In the genomic region with DNA sequence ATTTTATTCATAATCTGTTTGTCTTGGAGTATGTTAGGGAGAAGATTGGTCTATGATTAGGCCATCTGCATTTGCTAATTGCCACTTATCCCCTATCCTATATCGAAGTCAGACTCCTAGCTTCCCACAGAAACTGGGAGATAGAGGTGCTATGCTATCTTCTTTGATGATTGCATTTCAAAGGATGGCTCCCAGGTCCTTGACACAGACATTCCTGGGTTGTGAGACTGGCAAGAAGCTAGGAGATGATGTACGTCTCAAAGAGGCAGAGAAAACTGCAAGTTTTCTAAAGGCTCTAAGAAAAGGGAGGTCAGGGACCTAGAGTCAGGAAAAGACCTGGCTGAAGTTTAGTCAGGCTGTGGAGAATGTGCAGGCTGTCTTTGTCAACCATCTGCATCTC, we compare ENCODE assay signal across 16 cellular contexts.
DNase-seq lines count a peak whose midpoint lies in the region; ATAC-seq, FAIRE-seq and TF ChIP-seq lines count a peak whose summit lies in the region.
"Had no signal": no experiment of that assay in that cellular context is flagged by ENCODE, and none has a peak within 500 bp of the region (broad histone marks: within the 10 kb centered on the region; RNA-seq: fewer than 3 reads in every experiment).

No MANE protein-coding gene starts in this region.

- H3K9me3 ChIP-seq in endodermal cell (ENCODE audit: control insufficient read depth, low read length) (no peaks in the 10 kb centered on the region), neuronal stem cell (replicated peaks in 1 of 2; ENCODE audit: control insufficient read depth in 2 of 2, insufficient read depth in 1 of 2, low read depth in 1 of 2, low read length in 2 of 2) (no peaks in the 10 kb centered on the region), kidney (ENCODE audit: control insufficient read depth in 1 of 2, low read length in 2 of 2) (no peaks in the 10 kb centered on the region)

- H3K9me2 ChIP-seq in GM23338 (ENCODE audit: insufficient read depth): no peaks in the 10 kb centered on the region

- DNase-seq in GM23338 (ENCODE audit: low spot score) (no peak), NCI-H69 (lab: John Stamatoyannopoulos, UW) (peak; percentile 8), endodermal cell (peak; percentile 47), neuronal stem cell (ENCODE audit: low spot score) (no peak), inferior parietal cortex (ENCODE audit: extremely low spot score) (no peak), kidney (no peak)
- DNase-seq: C1 segment of cervical spinal cord; Calu3; CD4-positive, alpha-beta memory T cell; COR-L47; DMS53; DMS79 treated with DMSO at 0.1 percent for 48 hours; H7; HCEC 1CT had no signal

- TF ChIP-seq CTCF in GM23338 (conservative IDR thresholded peaks at IDR 0.05; ENCODE audit: low read depth in 2 of 2) (no peak), endodermal cell (conservative IDR thresholded peaks at IDR 0.05) (no peak), kidney (IDR thresholded peaks at IDR 0.05; ENCODE audit: borderline replicate concordance, extremely low read depth, insufficient read depth) (no peak)

- H3K4me1 Mint-ChIP-seq in GM23338 (peaks cover 19% of the 10 kb centered on the region), endodermal cell (peaks cover 19% of the 10 kb centered on the region)
- H3K4me1 Mint-ChIP-seq: CD4-positive, alpha-beta memory T cell had no signal

- H3K9me3 Mint-ChIP-seq in GM23338 (no peaks in the 10 kb centered on the region), endodermal cell (no peaks in the 10 kb centered on the region)

- peaks cover 3% of the 10 kb centered on the region for H3K27me3 Mint-ChIP-seq in GM23338 (ENCODE audit: insufficient read depth, low read depth, poor library complexity)
- H3K27me3 Mint-ChIP-seq in endodermal cell (ENCODE audit: insufficient read depth): no peaks in the 10 kb centered on the region
- H3K27me3 Mint-ChIP-seq: CD4-positive, alpha-beta memory T cell had no signal

- H3K79me2 ChIP-seq in GM23338 (replicated peaks; ENCODE audit: insufficient read depth): no peaks in the 10 kb centered on the region

- H3K27me3 ChIP-seq in GM23338 (ENCODE audit: insufficient read depth) (no peaks in the 10 kb centered on the region), endodermal cell (ENCODE audit: control insufficient read depth, insufficient read depth, low read length, poor library complexity, severe bottlenecking) (no peaks in the 10 kb centered on the region), neuronal stem cell (ENCODE audit: control insufficient read depth in 3 of 3, insufficient read depth in 3 of 3, low read depth in 1 of 3, low read length in 3 of 3) (no peaks in the 10 kb centered on the region)

- FAIRE-seq in kidney (lab: Jason Lieb, UNC): no peak
- FAIRE-seq: GM12892, H1 had no signal

- H3K36me3 Mint-ChIP-seq in GM23338 (ENCODE audit: low read depth): no peaks in the 10 kb centered on the region
- H3K36me3 Mint-ChIP-seq in endodermal cell (ENCODE audit: low read depth): no peaks in the 10 kb centered on the region
- H3K36me3 Mint-ChIP-seq: CD4-positive, alpha-beta memory T cell had no signal

- no peaks in the 10 kb centered on the region for H3F3A ChIP-seq in GM23338 (replicated peaks; ENCODE audit: low read depth)

- H3K27ac ChIP-seq in GM23338 (ENCODE audit: low read depth): no peak overlapping the region
- no peak overlapping the region for H3K27ac ChIP-seq in endodermal cell (ENCODE audit: low read depth, low read length)
- H3K27ac ChIP-seq in neuronal stem cell (replicated peaks; ENCODE audit: low read length): no peak overlapping the region
- no peak overlapping the region for H3K27ac ChIP-seq in kidney (ENCODE audit: low read depth in 2 of 2, low read length in 2 of 2)

- no peaks in the 10 kb centered on the region for H4K20me1 ChIP-seq in GM23338 (replicated peaks; ENCODE audit: insufficient read depth)

- no peak overlapping the region for H2BK5ac ChIP-seq in neuronal stem cell (ENCODE audit: low read length)

- peaks cover 17% of the 10 kb centered on the region for H3K4me1 ChIP-seq in GM23338 (ENCODE audit: insufficient read depth)
- no peaks in the 10 kb centered on the region for H3K4me1 ChIP-seq in endodermal cell (ENCODE audit: control insufficient read depth, insufficient read depth, low read length)
- peaks cover 0 to 3% of the 10 kb centered on the region in 2 donors for H3K4me1 ChIP-seq in neuronal stem cell (ENCODE audit: control insufficient read depth in 2 of 2, insufficient read depth in 1 of 2, low read depth in 1 of 2, low read length in 2 of 2)
- H3K4me1 ChIP-seq in kidney (ENCODE audit: control insufficient read depth in 1 of 2, insufficient read depth in 1 of 2, low read depth in 1 of 2, low read length in 2 of 2): no peaks in the 10 kb centered on the region

- H3K23ac ChIP-seq in neuronal stem cell (ENCODE audit: low read depth, low read length, poor library complexity): no peak overlapping the region

- no peak overlapping the region for H3K4ac ChIP-seq in neuronal stem cell (ENCODE audit: low read length)

- peak; percentile 36; the same call in 2 of the 3 replicates for ATAC-seq in GM23338

- H2BK12ac ChIP-seq in neuronal stem cell (ENCODE audit: low read length): no peak overlapping the region

- no peak overlapping the region for H2BK15ac ChIP-seq in neuronal stem cell (ENCODE audit: low read length)

- no peak overlapping the region for H4K91ac ChIP-seq in neuronal stem cell (ENCODE audit: low read depth, low read length, poor library complexity)

- H2AK5ac ChIP-seq in neuronal stem cell (ENCODE audit: low read depth, low read length): no peak overlapping the region

- no peak overlapping the region for H3K4me2 ChIP-seq in GM23338
- H3K4me2 ChIP-seq in neuronal stem cell (ENCODE audit: insufficient read depth, low read length, poor library complexity, severe bottlenecking): no peak overlapping the region

- H3K4me3 Mint-ChIP-seq in GM23338: no peak overlapping the region
- no peak overlapping the region for H3K4me3 Mint-ChIP-seq in endodermal cell
- H3K4me3 Mint-ChIP-seq: CD4-positive, alpha-beta memory T cell had no signal

- no peak overlapping the region for H4K8ac ChIP-seq in neuronal stem cell (ENCODE audit: low read depth, low read length)

- H3K79me1 ChIP-seq in neuronal stem cell (ENCODE audit: low read depth, low read length): no peaks in the 10 kb centered on the region

- no peak overlapping the region for H3K18ac ChIP-seq in neuronal stem cell (ENCODE audit: low read length)

- intact Hi-C loops in kidney (cut with DNase I): no loop called here

- no peak overlapping the region for H3K14ac ChIP-seq in neuronal stem cell (ENCODE audit: low read length)

- no peak overlapping the region for H2AFZ ChIP-seq in GM23338
- H2AFZ ChIP-seq in neuronal stem cell (ENCODE audit: low read length): peak overlapping the region; percentile 21

- H3K4me3 ChIP-seq in GM23338 (no peak overlapping the region), endodermal cell (ENCODE audit: low read length) (no peak overlapping the region), neuronal stem cell (ENCODE audit: low read length in 2 of 2) (no peak overlapping the region), kidney (ENCODE audit: low read length in 2 of 2) (no peak overlapping the region)

- H3K36me3 ChIP-seq in GM23338 (ENCODE audit: insufficient read depth) (no peaks in the 10 kb centered on the region), endodermal cell (ENCODE audit: control insufficient read depth, insufficient read depth, low read length) (no peaks in the 10 kb centered on the region), neuronal stem cell (replicated peaks in 1 of 2; ENCODE audit: control insufficient read depth in 2 of 2, insufficient read depth in 2 of 2, low read length in 2 of 2) (no peaks in the 10 kb centered on the region), kidney (ENCODE audit: control insufficient read depth in 1 of 2, insufficient read depth in 2 of 2, low read length in 2 of 2) (no peaks in the 10 kb centered on the region)

- H3K27ac Mint-ChIP-seq in GM23338 (no peak overlapping the region), endodermal cell (no peak overlapping the region)
- H3K27ac Mint-ChIP-seq: CD4-positive, alpha-beta memory T cell had no signal

- H3K9ac ChIP-seq in endodermal cell (ENCODE audit: extremely low read depth, low read length, poor library complexity, severe bottlenecking) (no peak overlapping the region), neuronal stem cell (ENCODE audit: low read depth, low read length, poor library complexity) (no peak overlapping the region), kidney (ENCODE audit: low read length in 2 of 2) (no peak overlapping the region)

- no peak overlapping the region for H2BK120ac ChIP-seq in neuronal stem cell (ENCODE audit: low read depth, low read length)

- WGBS in endodermal cell (ENCODE audit: insufficient coverage in 1 of 2, insufficient read length in 1 of 2), 2 experiments: 29 to 58% methylated on average over 1 to 2 of the region's 2 CpGs
- no CpG with 5 or more reads among the region's 2 CpGs for WGBS in neuronal stem cell (ENCODE audit: extremely low coverage in 2 of 2, insufficient read length in 2 of 2, insufficient replicate concordance in 1 of 2), 2 donors

TF ChIP-seq in GM23338, 12 proteins besides CTCF, POLR2A, EP300 and RAD21:
- TF ChIP-seq ZNF114 (CRISPR knock-in tag; IDR thresholded peaks at IDR 0.05): no peak
- TF ChIP-seq POLR2AphosphoS5 (IDR thresholded peaks at IDR 0.05; ENCODE audit: low read depth): no peak

Comparison
In these comparisons a context has a peak if more than half of its experiments do, and no peak if none do; other contexts are left out.
1. DNase-seq: peak in NCI-H69 (single experiment) and endodermal cell (single experiment); none in GM23338 (single experiment), neuronal stem cell (single experiment), inferior parietal cortex (single experiment) and kidney (single experiment).